ENCODE assay signal across 8 cellular contexts in genomic region chr19:58499021-58499927, GRCh38. TPM values are rescaled to one million over a fixed set of nuclear protein-coding genes. Genes with fewer than 3 reads are reported as not detected.
DNase-seq lines count a peak whose midpoint lies in the region; TF ChIP-seq lines count a peak whose summit lies in the region.

No MANE protein-coding gene starts in this region.

- DNase-seq in GM06990 (ENCODE audit: extremely low read depth, insufficient read length) (peak; percentile 98), HEK293T (ENCODE audit: extremely low spot score) (peak; percentile 97), MV-4-11 (lab: John Stamatoyannopoulos, UW) (peak; percentile 100), SJSA1 (ENCODE audit: low read depth in 1 of 2, low spot score in 2 of 2) (peak; percentile 87 to 96), globus pallidus (ENCODE audit: low spot score) (peak; percentile 99), nucleus accumbens (lab: John Stamatoyannopoulos, UW) (peak; percentile 80 to 100 (median 98)), suprapubic skin (ENCODE audit: low spot score in 2 of 2) (peak; percentile 100)
- DNase-seq in activated naive CD4-positive, alpha-beta T cell treated with anti-CD3 and anti-CD28 coated beads, Interleukin-2, amount 50 U/mL, for 16 hours = peak; percentile 97

- POLR2A ChIA-PET in HEK293T (lab: Yijun Ruan, JAX) = interaction anchor here (0.6 to 1.8 kb wide), 4 partner anchors 20 to 48 kb away, joined by 3 to 10 read pairs (median 6); partner anchors contain the start of genes ZBTB45, ZNF324B and ZNF446

- no peaks in the 10 kb centered on the region for H3K27me3 ChIP-seq in GM06990 (replicated peaks; ENCODE audit: control insufficient read depth, insufficient read depth, low read length)
- H3K27me3 ChIP-seq in SJSA1 (replicated peaks) = no peaks in the 10 kb centered on the region
- H3K27me3 ChIP-seq in suprapubic skin = no peaks in the 10 kb centered on the region

- CTCF ChIA-PET in HEK293T (lab: Yijun Ruan, JAX) = no interaction called here

- H3K36me3 ChIP-seq in GM06990 (ENCODE audit: control insufficient read depth, insufficient read depth, low read length) (no peaks in the 10 kb centered on the region), SJSA1 (no peaks in the 10 kb centered on the region), suprapubic skin (no peaks in the 10 kb centered on the region)

- no peak for TF ChIP-seq EP300 in suprapubic skin (IDR thresholded peaks at IDR 0.05)

- peak overlapping the region; percentile 25; the same call in 1 of the 2 replicates for H3K27ac ChIP-seq in SJSA1
- peak overlapping the region; percentile 64 for H3K27ac ChIP-seq in suprapubic skin

- TF ChIP-seq POLR2A in suprapubic skin (IDR thresholded peaks at IDR 0.05) = no peak

- H3K9me3 ChIP-seq in SJSA1 (replicated peaks) (peaks cover 5% of the 10 kb centered on the region), suprapubic skin (no peaks in the 10 kb centered on the region)

- WGBS in suprapubic skin = 2% methylated on average over 20 of the region's 60 CpGs

- TF ChIP-seq CTCF in GM06990 (IDR thresholded peaks at IDR 0.05; ENCODE audit: insufficient read depth, low read length, poor library complexity, severe bottlenecking) (peak; percentile 42), suprapubic skin (IDR thresholded peaks at IDR 0.05) (peak in 1 of 2 donors; percentile 12)

- H3K4me3 ChIP-seq in GM06990 (replicated peaks; ENCODE audit: low read depth, low read length) (peak overlapping the region; percentile 66), SJSA1 (peak overlapping the region; percentile 36), suprapubic skin (peak overlapping the region; percentile 56)

- H3K4me1 ChIP-seq in SJSA1 (replicated peaks) (peaks cover 7% of the 10 kb centered on the region), suprapubic skin (peaks cover 22% of the 10 kb centered on the region)

TF ChIP-seq in HEK293T, 16 proteins besides CTCF, POLR2A, EP300 and RAD21:
- TF ChIP-seq PKNOX1 (IDR thresholded peaks at IDR 0.05) (peak; percentile 55), HDGF (IDR thresholded peaks at IDR 0.05; ENCODE audit: borderline replicate concordance) (0 out of 2 replicates have a peak, but pooled peaks have one; percentile 68), ZNF384 (IDR thresholded peaks at IDR 0.05) (no peak), SUZ12 (IDR thresholded peaks at IDR 0.05) (no peak), BHLHE40 (IDR thresholded peaks at IDR 0.05; ENCODE audit: borderline replicate concordance) (no peak), L3MBTL2 (conservative IDR thresholded peaks at IDR 0.05) (peak; percentile 68), CTBP1 (IDR thresholded peaks at IDR 0.05; ENCODE audit: borderline replicate concordance) (peak; percentile 85), FOXA1 (IDR thresholded peaks at IDR 0.05) (no peak)

RNA-seq across cellular contexts. Expression of gene SLC27A5, which starts 12.5 kb away (rescaled TPM):
- 0.38 and 0.55 TPM in 2 replicates for total RNA-seq in SJSA1 (2014; rRNA removed; shearing (Covaris generic))
- 10 to 100 TPM in 2 of 4 donors, 1 to 10 TPM in 2; 2.1 to 19.1 (median 10.7) TPM for total RNA-seq in suprapubic skin

RNA-seq across cellular contexts. Expression of gene ZBTB45, which starts 20.3 kb away (rescaled TPM):
- total RNA-seq in SJSA1 (2014; rRNA removed; shearing (Covaris generic)) = 4.2 and 4.7 TPM in 2 replicates
- 10 to 100 TPM in 3 of 4 donors, 1 to 10 TPM in 1; 6.7 to 20.7 (median 15.8) TPM for total RNA-seq in suprapubic skin

RNA-seq across cellular contexts. Expression of gene ZNF446, which starts 23.1 kb away (rescaled TPM):
- total RNA-seq in SJSA1 (2014; rRNA removed; shearing (Covaris generic)) = 5.1 TPM in 2 replicates
- total RNA-seq in suprapubic skin = 10 to 100 TPM; 19.8 to 38.8 (median 24.0) TPM

RNA-seq across cellular contexts. Expression of gene ZNF324, which starts 32.4 kb away (rescaled TPM):
- 6.4 and 15.1 TPM in 2 replicates for total RNA-seq in SJSA1 (2014; rRNA removed; shearing (Covaris generic))
- 10 to 100 TPM; 20.3 to 41.5 (median 25.6) TPM for total RNA-seq in suprapubic skin

RNA-seq across cellular contexts. Expression of gene TRIM28, which starts 44.6 kb away (rescaled TPM):
- 343 and 432 TPM in 2 replicates for total RNA-seq in SJSA1 (2014; rRNA removed; shearing (Covaris generic))
- total RNA-seq in suprapubic skin = 100 to 1,000 TPM; 334 to 395 (median 360) TPM

Comparison
In these comparisons a context has a peak if more than half of its experiments do, and no peak if none do; other contexts are left out.
1. Peak in every context shown above with its lines: DNase-seq, H3K4me3 ChIP-seq and H3K27ac ChIP-seq.